ENCODE assay signal across 8 cellular contexts in the genomic region with DNA sequence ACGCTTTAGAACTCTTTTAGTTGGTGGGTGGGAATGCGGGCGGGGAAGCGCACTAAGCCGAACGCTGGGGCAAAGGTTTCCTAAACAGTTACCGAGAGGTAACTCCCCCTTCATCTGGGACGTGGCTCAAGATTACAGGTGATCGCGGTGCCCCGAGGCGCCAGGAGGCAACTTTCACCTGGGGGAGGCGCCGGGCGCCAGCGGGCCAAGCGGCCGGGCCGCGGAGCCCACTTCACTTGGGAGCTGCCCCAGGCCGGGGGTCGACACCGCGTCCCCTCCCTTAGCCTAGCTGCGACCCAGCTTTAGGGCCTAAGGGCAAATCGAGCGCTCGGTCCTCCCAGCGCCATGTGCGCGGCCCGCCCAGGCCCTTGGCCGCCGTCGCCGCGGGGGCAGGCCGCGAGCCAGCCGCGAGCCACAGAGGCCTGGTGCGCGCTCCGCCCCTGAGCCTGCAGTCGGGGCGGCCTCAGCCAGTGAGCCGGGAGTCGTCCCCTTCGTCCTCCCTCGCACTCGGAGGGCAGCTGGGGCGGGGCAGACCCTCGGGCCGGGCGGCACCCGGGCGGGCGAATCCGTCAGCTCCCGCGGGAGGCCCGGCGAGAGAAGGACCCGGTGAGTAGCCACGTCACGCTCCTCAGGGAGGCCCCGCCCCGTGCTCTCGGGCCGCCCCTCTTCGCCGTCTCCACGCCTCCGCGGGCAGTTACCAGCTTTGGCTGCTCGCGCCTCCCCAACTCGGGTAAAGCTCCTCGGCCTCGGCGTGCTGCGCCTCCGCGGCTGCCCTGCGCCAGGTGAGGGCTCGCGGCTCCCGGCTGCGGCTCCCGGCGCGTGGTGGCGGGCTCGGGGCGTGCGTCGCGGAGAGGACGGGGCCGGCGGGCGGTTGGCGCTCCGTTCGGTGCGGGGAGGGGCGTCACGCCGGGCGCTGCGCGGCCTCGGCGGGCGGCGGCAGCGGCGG. TPM values are rescaled to one million over a fixed set of nuclear protein-coding genes. Genes with fewer than 3 reads are reported as not detected.
A peak's percentile ranks its signal among the peaks of the same experiment; 100 is the strongest.
DNase-seq lines count a peak whose midpoint lies in the region; ATAC-seq and TF ChIP-seq lines count a peak whose summit lies in the region.

TSS of gene LARP1B (plus strand) at position 693 of the 946 bp plus-strand sequence. CDS start 13,640 bp downstream, outside the sequence.

- H3K4me1 Mint-ChIP-seq in activated naive CD8-positive, alpha-beta T cell (ENCODE audit: low read depth), result peaks cover 16% of the 10 kb centered on the region
- H3K4me1 Mint-ChIP-seq in glutamatergic neuron (ENCODE audit: low read depth, unreplicated experiment), result peaks cover 3% of the 10 kb centered on the region

- H3K4me1 ChIP-seq in ovary (ENCODE audit: insufficient read depth) (peaks cover 5% of the 10 kb centered on the region), thymus (ENCODE audit: control insufficient read depth, insufficient read depth, low read length) (peaks cover 3% of the 10 kb centered on the region)

- no peaks in the 10 kb centered on the region for H3K9me3 Mint-ChIP-seq in activated naive CD8-positive, alpha-beta T cell (ENCODE audit: low read depth)
- H3K9me3 Mint-ChIP-seq in glutamatergic neuron (ENCODE audit: unreplicated experiment), result peaks cover 7% of the 10 kb centered on the region

- no peaks in the 10 kb centered on the region for H3K9me3 ChIP-seq in ovary
- H3K9me3 ChIP-seq in thymus (ENCODE audit: control insufficient read depth), result no peaks in the 10 kb centered on the region

- H3K27ac Mint-ChIP-seq in activated naive CD8-positive, alpha-beta T cell, result peak within 1 kb of the TSS; percentile 90
- peak within 1 kb of the TSS; percentile 86 for H3K27ac Mint-ChIP-seq in glutamatergic neuron (ENCODE audit: unreplicated experiment)

- no peak for TF ChIP-seq EP300 in ovary (IDR thresholded peaks at IDR 0.05)

- intact Hi-C loops in ovary (cut with DNase I), result loop anchor here in 2 of 4 donors (5.0 to 10.0 kb wide), 2 partner anchors 94 to 754 kb away; partner anchors contain the start of genes ABHD18 (in 1 of the 2) and MFSD8 (in 1 of the 2)

- H3K4me3 Mint-ChIP-seq in activated naive CD8-positive, alpha-beta T cell, result peak within 1 kb of the TSS; percentile 88
- peak within 1 kb of the TSS; percentile 88 for H3K4me3 Mint-ChIP-seq in glutamatergic neuron (ENCODE audit: unreplicated experiment)

- H3K27ac ChIP-seq in ovary (peak within 1 kb of the TSS; percentile 86 to 94), thymus (ENCODE audit: low read depth) (peak within 1 kb of the TSS; percentile 94)

- 0 to 1% (median 0%) methylated on average over 53 to 118 of the region's 118 CpGs for WGBS in ovary, 3 donors
- under 1% methylated on average over 118 of the region's 118 CpGs for WGBS in thymus

- TF ChIP-seq POLR2A in GM10847 (IDR thresholded peaks at IDR 0.05; ENCODE audit: extremely low read depth, insufficient read length) (peak; percentile 84), ovary (IDR thresholded peaks at IDR 0.05) (peak; percentile 89)

- DNase-seq in NCI-H1092 treated with DMSO at 0.1 percent for 48 hours (lab: John Stamatoyannopoulos, UW) (peak; percentile 95), SKM-1 treated with dmso at 0.1 percent for 144 hours (lab: John Stamatoyannopoulos, UW; ENCODE audit: unreplicated experiment) (peak; percentile 91), glutamatergic neuron (peak; percentile 96), ovary (peak; percentile 94 to 96 (median 95))

- H3K27me3 ChIP-seq in ovary (no peaks in the 10 kb centered on the region), thymus (ENCODE audit: control insufficient read depth, insufficient read depth) (no peaks in the 10 kb centered on the region)

- TF ChIP-seq CTCF in glutamatergic neuron (IDR thresholded peaks at IDR 0.05; ENCODE audit: partially characterized antibody, unreplicated experiment) (no peak), ovary (IDR thresholded peaks at IDR 0.05) (peak in 2 of 3 donors; percentile 9 to 12)

- ATAC-seq in HG02623 (IDR thresholded peaks at IDR 0.05; ENCODE audit: unreplicated experiment), result peak; percentile 87

- H3K4me3 ChIP-seq in ovary, result peak within 1 kb of the TSS; percentile 77
- peak within 1 kb of the TSS; percentile 70 for H3K4me3 ChIP-seq in thymus (ENCODE audit: low read length)

- H3K36me3 ChIP-seq in ovary (no peaks in the 10 kb centered on the region), thymus (ENCODE audit: control insufficient read depth, insufficient read depth) (no peaks in the 10 kb centered on the region)

- H3K27me3 Mint-ChIP-seq in activated naive CD8-positive, alpha-beta T cell, result no peaks in the 10 kb centered on the region
- peaks cover 3% of the 10 kb centered on the region for H3K27me3 Mint-ChIP-seq in glutamatergic neuron (ENCODE audit: unreplicated experiment)

- H3K36me3 Mint-ChIP-seq in activated naive CD8-positive, alpha-beta T cell, result no peaks in the 10 kb centered on the region
- H3K36me3 Mint-ChIP-seq in glutamatergic neuron (ENCODE audit: unreplicated experiment), result no peaks in the 10 kb centered on the region

RNA-seq across cellular contexts. Expression of gene LARP1B, which starts in this region (rescaled TPM):
- 16.1 TPM for total RNA-seq in glutamatergic neuron (ENCODE audit: unreplicated experiment)
- total RNA-seq in ovary, result 10 to 100 TPM; 15.5 to 27.8 (median 20.3) TPM
- 1 to 10 TPM; 7.6 to 9.8 TPM for polyA plus RNA-seq in ovary
- polyA plus RNA-seq in thymus, result 12.5 TPM

Comparison
In these comparisons a context has a peak if more than half of its experiments do, and no peak if none do; other contexts are left out.
1. Peak in every context shown above with its lines: DNase-seq, ATAC-seq, H3K4me3 ChIP-seq and H3K27ac ChIP-seq.